ENCODE assay signal across 19 cellular contexts in the genomic region with DNA sequence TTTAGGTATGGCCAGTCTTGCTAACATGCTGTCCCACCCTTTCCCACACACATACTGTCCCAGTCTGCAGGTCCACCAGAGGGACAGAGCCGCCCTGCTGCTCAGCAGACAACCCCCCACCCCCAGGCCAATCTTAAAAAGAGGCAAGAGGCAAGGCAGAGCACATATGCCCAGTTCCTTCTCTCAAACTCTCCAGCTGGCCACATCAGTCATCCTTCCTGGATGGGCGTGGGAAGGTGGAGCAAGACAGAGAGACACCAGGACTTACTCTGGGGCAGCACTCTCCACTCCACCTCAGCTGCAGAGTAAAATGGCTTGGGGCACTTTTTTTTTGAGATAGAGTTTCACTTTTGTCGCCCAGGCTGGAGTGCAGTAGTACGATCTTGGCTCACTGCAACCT.
"Had no signal": no experiment of that assay in that cellular context is flagged by ENCODE, and none has a peak within 500 bp of the region (broad histone marks: within the 10 kb centered on the region; RNA-seq: fewer than 3 reads in every experiment).

No MANE protein-coding gene starts in this region.

- H3K27ac ChIP-seq: adrenal gland, SJSA1 had no signal

- H3K27me3 ChIP-seq: adrenal gland, SJSA1 had no signal

- H3K9me3 ChIP-seq: adrenal gland, SJSA1 had no signal

- H3K4me3 ChIP-seq: adrenal gland, SJSA1 had no signal

- DNase-seq: activated CD4-positive, alpha-beta T cell treated with anti-CD3 and anti-CD28 coated beads for 48 hours; activated CD4-positive, alpha-beta T cell treated with anti-CD3 and anti-CD28 coated beads, Interleukin-2, amount 50 U/mL, for 4 hours; activated naive CD4-positive, alpha-beta T cell treated with anti-CD3 and anti-CD28 coated beads, Interleukin-2, amount 50 U/mL, for 16 hours; activated naive CD8-positive, alpha-beta T cell treated with anti-CD3 and anti-CD28 coated beads, Interleukin-2, amount 10 ng/mL, durations not matched to agents 7 days and 5 days; activated T-cell treated with anti-CD3 and anti-CD28 coated beads, Interleukin-2, amount 50 U/mL, for 72 hours; adrenal gland; anterior cingulate cortex; KG1; NCI-H1092; NCI-H1417; NCI-H1930; NCI-H2171; NCI-H226; NCI-H526 treated with DMSO at 0.1 percent for 48 hours; NCI-H82; Right ventricle myocardium superior; RPMI8226 had no signal

- H3K4me1 ChIP-seq: adrenal gland, SJSA1 had no signal

- H3K36me3 ChIP-seq: adrenal gland, SJSA1 had no signal

- ATAC-seq: activated CD4-positive, CD25-positive, alpha-beta regulatory T cell treated with anti-CD3 and anti-CD28 coated beads, Interleukin-2, amount 50 U/mL, for 24 hours; activated T-cell treated with anti-CD3 and anti-CD28 coated beads, Interleukin-2, amount 50 U/mL, for 72 hours had no signal
